12 cellular contexts compared by ENCODE assay signal in the genomic region with DNA sequence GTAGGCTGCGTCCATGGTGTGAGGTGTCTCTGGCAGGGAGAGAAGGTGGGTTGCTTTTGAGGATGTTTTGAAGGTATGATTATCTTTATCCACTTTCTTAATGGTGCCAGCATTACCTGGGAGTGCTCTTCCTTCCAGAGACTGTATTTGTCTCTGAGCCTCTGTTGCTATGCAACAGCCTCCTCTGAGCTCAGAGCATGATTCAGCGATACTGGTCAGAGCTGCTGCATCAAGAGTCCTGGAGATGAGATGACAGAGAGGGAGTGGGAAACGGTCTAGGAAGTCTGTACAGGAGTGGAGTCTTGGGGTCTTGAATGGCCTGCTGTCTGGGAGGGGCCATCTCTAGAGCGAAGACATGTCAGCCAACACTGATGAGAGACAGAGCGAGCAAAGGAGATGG.
DNase-seq lines count a peak whose midpoint lies in the region; ATAC-seq and TF ChIP-seq lines count a peak whose summit lies in the region.
"Had no signal": no experiment of that assay in that cellular context is flagged by ENCODE, and none has a peak within 500 bp of the region (broad histone marks: within the 10 kb centered on the region; RNA-seq: fewer than 3 reads in every experiment).

No MANE protein-coding gene starts in this region.

- no peaks in the 10 kb centered on the region for H3K36me3 ChIP-seq in WERI-Rb-1
- H3K36me3 ChIP-seq: suprapubic skin had no signal

- no peak for TF ChIP-seq CTCF in fibroblast of mammary gland (conservative IDR thresholded peaks at IDR 0.05; ENCODE audit: control insufficient read depth, insufficient read depth, low read depth, low read length)
- no peak for TF ChIP-seq CTCF in WERI-Rb-1 (IDR thresholded peaks at IDR 0.05; ENCODE audit: low read depth, low read length)

- DNase-seq in DMS 273 (lab: John Stamatoyannopoulos, UW; ENCODE audit: unreplicated experiment) (peak; percentile 10), DMS 273 treated with DMSO at 0.1 percent for 48 hours (lab: John Stamatoyannopoulos, UW) (no peak), NCI-H748 (lab: John Stamatoyannopoulos, UW; ENCODE audit: unreplicated experiment) (peak; percentile 41), fibroblast of mammary gland (ENCODE audit: low read depth) (peak; percentile 70), renal cortical epithelial cell (ENCODE audit: low read depth) (peak; percentile 62), MV-4-11 (lab: John Stamatoyannopoulos, UW) (no peak), WERI-Rb-1 (no peak)
- DNase-seq: NCI-H1105 had no signal

- H3K4me3 ChIP-seq in fibroblast of mammary gland (ENCODE audit: control insufficient read depth, low read depth, low read length): no peak overlapping the region
- H3K4me3 ChIP-seq in WERI-Rb-1 (ENCODE audit: low read depth, low read length): no peak overlapping the region
- H3K4me3 ChIP-seq: suprapubic skin had no signal

- H3K27ac ChIP-seq in WERI-Rb-1: no peak overlapping the region
- H3K27ac ChIP-seq: 22Rv1, suprapubic skin had no signal

- no peaks in the 10 kb centered on the region for H3K27me3 ChIP-seq in WERI-Rb-1 (ENCODE audit: insufficient read depth, low read depth, severe bottlenecking)
- H3K27me3 ChIP-seq: suprapubic skin had no signal

- ATAC-seq in HG02610 (IDR thresholded peaks at IDR 0.05; ENCODE audit: unreplicated experiment): no peak
- ATAC-seq: activated naive CD4-positive, alpha-beta T cell treated with anti-CD3 and anti-CD28 coated beads, Interleukin-2, amount 50 U/mL, for 72 hours had no signal

- no peaks in the 10 kb centered on the region for H3K9me3 ChIP-seq in WERI-Rb-1 (ENCODE audit: severe bottlenecking)
- H3K9me3 ChIP-seq: suprapubic skin had no signal

Comparison
In these comparisons a context has a peak if more than half of its experiments do, and no peak if none do; other contexts are left out.
1. DNase-seq: peak in DMS 273 (single experiment), NCI-H748 (single experiment), fibroblast of mammary gland (single experiment) and renal cortical epithelial cell (single experiment); none in DMS 273 treated with DMSO at 0.1 percent for 48 hours (single experiment), MV-4-11 (single experiment) and WERI-Rb-1 (single experiment).